1 cellular context compared by ENCODE assay signal in the genomic region with DNA sequence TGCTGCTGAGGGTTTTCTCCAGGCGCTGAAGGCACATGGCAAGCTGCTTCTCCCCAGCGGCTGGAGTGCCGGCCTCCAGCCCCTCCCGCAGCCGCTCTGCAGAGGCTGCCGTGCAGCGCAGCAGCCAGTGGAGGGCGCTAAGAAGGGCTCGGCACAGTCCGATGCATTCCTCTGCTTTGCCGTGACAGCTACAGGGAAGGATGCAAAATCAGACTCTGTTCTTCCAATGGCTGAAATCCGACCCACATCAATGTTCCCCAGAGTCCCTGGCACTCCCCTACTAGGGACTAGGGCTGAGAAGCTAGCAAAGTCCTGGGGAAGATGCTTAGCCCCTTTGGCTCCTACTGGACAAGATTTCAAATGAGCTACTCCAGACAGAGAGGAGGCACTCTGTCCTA.
TF ChIP-seq lines count a peak whose summit lies in the region.

No MANE protein-coding gene starts in this region.

TF ChIP-seq in SK-N-SH, 30 proteins besides CTCF, POLR2A, EP300 and RAD21 (continued from another document):
- TF ChIP-seq, protein P1, sequence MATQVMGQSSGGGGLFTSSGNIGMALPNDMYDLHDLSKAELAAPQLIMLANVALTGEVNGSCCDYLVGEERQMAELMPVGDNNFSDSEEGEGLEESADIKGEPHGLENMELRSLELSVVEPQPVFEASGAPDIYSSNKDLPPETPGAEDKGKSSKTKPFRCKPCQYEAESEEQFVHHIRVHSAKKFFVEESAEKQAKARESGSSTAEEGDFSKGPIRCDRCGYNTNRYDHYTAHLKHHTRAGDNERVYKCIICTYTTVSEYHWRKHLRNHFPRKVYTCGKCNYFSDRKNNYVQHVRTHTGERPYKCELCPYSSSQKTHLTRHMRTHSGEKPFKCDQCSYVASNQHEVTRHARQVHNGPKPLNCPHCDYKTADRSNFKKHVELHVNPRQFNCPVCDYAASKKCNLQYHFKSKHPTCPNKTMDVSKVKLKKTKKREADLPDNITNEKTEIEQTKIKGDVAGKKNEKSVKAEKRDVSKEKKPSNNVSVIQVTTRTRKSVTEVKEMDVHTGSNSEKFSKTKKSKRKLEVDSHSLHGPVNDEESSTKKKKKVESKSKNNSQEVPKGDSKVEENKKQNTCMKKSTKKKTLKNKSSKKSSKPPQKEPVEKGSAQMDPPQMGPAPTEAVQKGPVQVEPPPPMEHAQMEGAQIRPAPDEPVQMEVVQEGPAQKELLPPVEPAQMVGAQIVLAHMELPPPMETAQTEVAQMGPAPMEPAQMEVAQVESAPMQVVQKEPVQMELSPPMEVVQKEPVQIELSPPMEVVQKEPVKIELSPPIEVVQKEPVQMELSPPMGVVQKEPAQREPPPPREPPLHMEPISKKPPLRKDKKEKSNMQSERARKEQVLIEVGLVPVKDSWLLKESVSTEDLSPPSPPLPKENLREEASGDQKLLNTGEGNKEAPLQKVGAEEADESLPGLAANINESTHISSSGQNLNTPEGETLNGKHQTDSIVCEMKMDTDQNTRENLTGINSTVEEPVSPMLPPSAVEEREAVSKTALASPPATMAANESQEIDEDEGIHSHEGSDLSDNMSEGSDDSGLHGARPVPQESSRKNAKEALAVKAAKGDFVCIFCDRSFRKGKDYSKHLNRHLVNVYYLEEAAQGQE (IDR thresholded peaks at IDR 0.05; ENCODE audit: low read depth, low read length), result no peak
- TF ChIP-seq MXI1 (IDR thresholded peaks at IDR 0.05; ENCODE audit: low read depth, low read length), result 0 out of 2 replicates have a peak, but pooled peaks have one; percentile 14
- TF ChIP-seq NFIC (IDR thresholded peaks at IDR 0.05; ENCODE audit: borderline replicate concordance), result no peak
- TF ChIP-seq, protein P2, sequence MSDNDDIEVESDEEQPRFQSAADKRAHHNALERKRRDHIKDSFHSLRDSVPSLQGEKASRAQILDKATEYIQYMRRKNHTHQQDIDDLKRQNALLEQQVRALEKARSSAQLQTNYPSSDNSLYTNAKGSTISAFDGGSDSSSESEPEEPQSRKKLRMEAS (IDR thresholded peaks at IDR 0.05; ENCODE audit: low read depth), result 0 out of 2 replicates have a peak, but pooled peaks have one; percentile 25
